1 cellular context compared by ENCODE assay signal in the genomic region with DNA sequence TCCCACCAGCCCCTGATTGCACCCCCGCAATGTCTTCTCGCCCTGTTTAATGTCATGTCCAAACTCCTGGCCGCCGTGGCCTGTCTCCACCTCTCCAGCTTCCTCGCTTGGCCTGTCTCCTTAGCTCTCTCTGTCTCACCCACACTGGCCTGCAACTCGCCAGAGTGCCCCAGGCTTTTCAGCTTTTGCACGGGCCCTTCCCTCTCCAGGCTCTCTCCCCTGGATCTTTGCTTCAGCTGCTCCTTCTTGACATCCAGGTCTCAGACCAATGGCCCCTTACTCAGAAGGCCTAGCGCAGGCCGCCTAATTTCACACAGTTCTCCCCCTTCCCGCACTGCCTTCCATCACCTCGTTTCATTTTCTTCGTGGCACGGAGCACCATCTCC.
TF ChIP-seq lines count a peak whose summit lies in the region.

No MANE protein-coding gene starts in this region.

TF ChIP-seq in HCT116, 20 proteins besides CTCF, POLR2A, EP300 and RAD21:
- TF ChIP-seq, protein P1, sequence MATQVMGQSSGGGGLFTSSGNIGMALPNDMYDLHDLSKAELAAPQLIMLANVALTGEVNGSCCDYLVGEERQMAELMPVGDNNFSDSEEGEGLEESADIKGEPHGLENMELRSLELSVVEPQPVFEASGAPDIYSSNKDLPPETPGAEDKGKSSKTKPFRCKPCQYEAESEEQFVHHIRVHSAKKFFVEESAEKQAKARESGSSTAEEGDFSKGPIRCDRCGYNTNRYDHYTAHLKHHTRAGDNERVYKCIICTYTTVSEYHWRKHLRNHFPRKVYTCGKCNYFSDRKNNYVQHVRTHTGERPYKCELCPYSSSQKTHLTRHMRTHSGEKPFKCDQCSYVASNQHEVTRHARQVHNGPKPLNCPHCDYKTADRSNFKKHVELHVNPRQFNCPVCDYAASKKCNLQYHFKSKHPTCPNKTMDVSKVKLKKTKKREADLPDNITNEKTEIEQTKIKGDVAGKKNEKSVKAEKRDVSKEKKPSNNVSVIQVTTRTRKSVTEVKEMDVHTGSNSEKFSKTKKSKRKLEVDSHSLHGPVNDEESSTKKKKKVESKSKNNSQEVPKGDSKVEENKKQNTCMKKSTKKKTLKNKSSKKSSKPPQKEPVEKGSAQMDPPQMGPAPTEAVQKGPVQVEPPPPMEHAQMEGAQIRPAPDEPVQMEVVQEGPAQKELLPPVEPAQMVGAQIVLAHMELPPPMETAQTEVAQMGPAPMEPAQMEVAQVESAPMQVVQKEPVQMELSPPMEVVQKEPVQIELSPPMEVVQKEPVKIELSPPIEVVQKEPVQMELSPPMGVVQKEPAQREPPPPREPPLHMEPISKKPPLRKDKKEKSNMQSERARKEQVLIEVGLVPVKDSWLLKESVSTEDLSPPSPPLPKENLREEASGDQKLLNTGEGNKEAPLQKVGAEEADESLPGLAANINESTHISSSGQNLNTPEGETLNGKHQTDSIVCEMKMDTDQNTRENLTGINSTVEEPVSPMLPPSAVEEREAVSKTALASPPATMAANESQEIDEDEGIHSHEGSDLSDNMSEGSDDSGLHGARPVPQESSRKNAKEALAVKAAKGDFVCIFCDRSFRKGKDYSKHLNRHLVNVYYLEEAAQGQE (IDR thresholded peaks at IDR 0.05; ENCODE audit: low read depth) = no peak
- no peak for TF ChIP-seq SRF (IDR thresholded peaks at IDR 0.05; ENCODE audit: low read depth)
TF ChIP-seq in HCT116: peak in this region for 0.
